Comparison of ENCODE assay signal across 16 cellular contexts in the genomic region with DNA sequence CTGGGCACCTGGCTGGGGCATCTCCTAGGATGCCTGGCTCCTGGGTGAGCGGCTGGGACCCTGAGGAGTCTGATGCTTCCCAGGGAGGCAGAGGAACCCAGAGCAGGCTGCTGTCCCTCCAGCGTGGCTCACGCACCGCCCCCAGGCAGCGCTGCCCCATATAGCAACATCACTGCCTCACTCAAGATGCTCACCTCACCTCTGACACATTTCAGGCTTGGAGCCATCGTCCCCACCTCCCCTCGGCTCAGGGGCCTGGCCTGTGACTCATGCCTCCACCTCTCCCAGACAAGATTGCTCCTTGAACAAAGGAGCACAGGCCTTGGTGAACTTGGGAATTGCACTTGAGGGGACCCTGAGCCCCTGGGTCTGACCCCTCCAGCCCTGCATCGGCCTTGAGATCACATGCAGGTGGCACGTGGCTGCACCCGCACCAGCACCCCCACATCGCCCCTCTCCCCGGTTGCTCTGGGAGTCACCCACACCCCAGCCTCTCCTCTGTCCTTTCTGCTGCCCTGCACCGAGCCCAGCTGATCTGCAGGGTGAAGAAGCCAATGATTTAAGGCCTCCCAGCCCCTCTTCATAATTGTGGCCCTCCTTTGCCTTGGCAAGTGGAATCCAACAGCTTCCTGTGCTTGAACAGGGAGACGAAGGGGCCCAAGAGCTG. TPM values are rescaled to one million over a fixed set of nuclear protein-coding genes. Genes with fewer than 3 reads are reported as not detected.
DNase-seq lines count a peak whose midpoint lies in the region; ATAC-seq and TF ChIP-seq lines count a peak whose summit lies in the region.
"Had no signal": no experiment of that assay in that cellular context is flagged by ENCODE, and none has a peak within 500 bp of the region (broad histone marks: within the 10 kb centered on the region; RNA-seq: fewer than 3 reads in every experiment).

No MANE protein-coding gene starts in this region.

- POLR2A ChIA-PET in activated CD8-positive, alpha-beta T cell treated with anti-CD3 and anti-CD28 coated beads for 36 hours (lab: Charles Lee), result no interaction called here

- peak; percentile 69 for ATAC-seq in esophagus mucosa
- no peak for ATAC-seq in GM18909 (IDR thresholded peaks at IDR 0.05; ENCODE audit: poor library complexity, unreplicated experiment)
- ATAC-seq in activated CD8-positive, alpha-beta T cell treated with anti-CD3 and anti-CD28 coated beads for 36 hours, result no peak
- ATAC-seq: activated CD8-positive, alpha-beta T cell treated with anti-CD3 and anti-CD28 coated beads, Interleukin-2, amount 10 ng/mL, durations not matched to agents 7 days and 5 days; left ventricle myocardium superior had no signal

- TF ChIP-seq CTCF in CD14-positive monocyte (IDR thresholded peaks at IDR 0.05) (no peak), neural crest cell (conservative IDR thresholded peaks at IDR 0.05) (no peak), glutamatergic neuron (IDR thresholded peaks at IDR 0.05; ENCODE audit: partially characterized antibody, unreplicated experiment) (no peak)
- no peak for TF ChIP-seq CTCF in activated CD8-positive, alpha-beta T cell treated with anti-CD3 and anti-CD28 coated beads for 36 hours (IDR thresholded peaks at IDR 0.05)

- peaks cover 0 to 13% (median 3%) of the 10 kb centered on the region in 7 donors for H3K9me3 Mint-ChIP-seq in CD14-positive monocyte
- peaks cover 5% of the 10 kb centered on the region for H3K9me3 Mint-ChIP-seq in neural crest cell
- peaks cover 18% of the 10 kb centered on the region for H3K9me3 Mint-ChIP-seq in activated CD8-positive, alpha-beta T cell treated with anti-CD3 and anti-CD28 coated beads for 36 hours
- peaks cover 5% of the 10 kb centered on the region for H3K9me3 Mint-ChIP-seq in glutamatergic neuron (ENCODE audit: unreplicated experiment)

- no peak for DNase-seq in CD14-positive monocyte (ENCODE audit: low spot score)
- peak; percentile 73 for DNase-seq in M059J (ENCODE audit: low read depth)
- DNase-seq in neural crest cell (ENCODE audit: low read depth, low spot score), result no peak
- DNase-seq in activated CD8-positive, alpha-beta T cell treated with anti-CD3 and anti-CD28 coated beads for 36 hours, result no peak
- DNase-seq in glutamatergic neuron, result no peak
- no peak for DNase-seq in ureter (ENCODE audit: low spot score)
- DNase-seq: activated CD8-positive, alpha-beta T cell treated with anti-CD3 and anti-CD28 coated beads, Interleukin-2, amount 10 ng/mL, durations not matched to agents 7 days and 5 days; activated effector memory CD4-positive, alpha-beta T cell treated with Interleukin-2 at 50 U/mL for 16 hours; DMS79; Kasumi-1; left ventricle myocardium superior; NCI-H187 treated with DMSO at 0.1 percent for 48 hours; NCI-H774; ovary had no signal

- peak overlapping the region in 6 of 7 donors; percentile 47 to 89 (median 68) for H3K27ac Mint-ChIP-seq in CD14-positive monocyte
- H3K27ac Mint-ChIP-seq in neural crest cell (ENCODE audit: unreplicated experiment), result peak overlapping the region; percentile 81
- H3K27ac Mint-ChIP-seq in activated CD8-positive, alpha-beta T cell treated with anti-CD3 and anti-CD28 coated beads for 36 hours, result no peak overlapping the region
- H3K27ac Mint-ChIP-seq in glutamatergic neuron (ENCODE audit: unreplicated experiment), result no peak overlapping the region
- H3K27ac Mint-ChIP-seq: activated CD8-positive, alpha-beta T cell treated with anti-CD3 and anti-CD28 coated beads, Interleukin-2, amount 10 ng/mL, durations not matched to agents 7 days and 5 days had no signal

- H3K36me3 Mint-ChIP-seq in CD14-positive monocyte (peaks cover 3 to 4% of the 10 kb centered on the region in 2 donors), neural crest cell (ENCODE audit: low read depth) (no peaks in the 10 kb centered on the region), glutamatergic neuron (ENCODE audit: unreplicated experiment) (peaks cover 5% of the 10 kb centered on the region)
- H3K36me3 Mint-ChIP-seq in activated CD8-positive, alpha-beta T cell treated with anti-CD3 and anti-CD28 coated beads for 36 hours (ENCODE audit: low read depth), result no peaks in the 10 kb centered on the region

- intact Hi-C loops in CD14-positive monocyte (cut with micrococcal nuclease), result no loop called here
- intact Hi-C loops in activated CD8-positive, alpha-beta T cell treated with anti-CD3 and anti-CD28 coated beads for 36 hours (cut with micrococcal nuclease), result no loop called here

- peaks cover 93% of the 10 kb centered on the region for H3K4me1 Mint-ChIP-seq in CD14-positive monocyte
- peaks cover 10% of the 10 kb centered on the region for H3K4me1 Mint-ChIP-seq in neural crest cell
- H3K4me1 Mint-ChIP-seq in activated CD8-positive, alpha-beta T cell treated with anti-CD3 and anti-CD28 coated beads for 36 hours (ENCODE audit: low read depth), result peaks cover 4% of the 10 kb centered on the region
- H3K4me1 Mint-ChIP-seq in glutamatergic neuron (ENCODE audit: low read depth, unreplicated experiment), result no peaks in the 10 kb centered on the region

- no peak overlapping the region for H3K4me3 Mint-ChIP-seq in CD14-positive monocyte
- no peak overlapping the region for H3K4me3 Mint-ChIP-seq in neural crest cell
- H3K4me3 Mint-ChIP-seq in activated CD8-positive, alpha-beta T cell treated with anti-CD3 and anti-CD28 coated beads for 36 hours, result no peak overlapping the region
- no peak overlapping the region for H3K4me3 Mint-ChIP-seq in glutamatergic neuron (ENCODE audit: unreplicated experiment)
- H3K4me3 Mint-ChIP-seq: activated CD8-positive, alpha-beta T cell treated with anti-CD3 and anti-CD28 coated beads, Interleukin-2, amount 10 ng/mL, durations not matched to agents 7 days and 5 days had no signal

- H3K27me3 Mint-ChIP-seq in CD14-positive monocyte (ENCODE audit: low read depth in 3 of 3), result peaks cover 0 to 4% (median 2%) of the 10 kb centered on the region in 3 donors
- peaks cover 9% of the 10 kb centered on the region for H3K27me3 Mint-ChIP-seq in neural crest cell (ENCODE audit: low read depth)
- peaks cover 21% of the 10 kb centered on the region for H3K27me3 Mint-ChIP-seq in activated CD8-positive, alpha-beta T cell treated with anti-CD3 and anti-CD28 coated beads for 36 hours
- peaks cover 3% of the 10 kb centered on the region for H3K27me3 Mint-ChIP-seq in glutamatergic neuron (ENCODE audit: unreplicated experiment)

- CTCF ChIA-PET in activated CD8-positive, alpha-beta T cell treated with anti-CD3 and anti-CD28 coated beads for 36 hours (lab: Charles Lee), result no interaction called here

RNA-seq across cellular contexts. Expression of a gene that starts 11.2 kb away (rescaled TPM):
- 10 to 100 TPM; 17.9 to 47.5 TPM for polyA plus RNA-seq in CD14-positive monocyte
- 0.05 TPM in 1 of 2 replicates, not detected in the other for total RNA-seq in M059J (2014; rRNA removed; shearing (Covaris generic))
- 18.3 TPM for total RNA-seq in esophagus mucosa
- 1.5 and 1.7 TPM in 2 replicates for total RNA-seq in neural crest cell
- under 1 TPM; 0.34 to 0.45 TPM for total RNA-seq in activated CD8-positive, alpha-beta T cell treated with anti-CD3 and anti-CD28 coated beads for 36 hours
- total RNA-seq in glutamatergic neuron (ENCODE audit: unreplicated experiment), result 0.66 TPM
- total RNA-seq in ureter, result 34.1 TPM

Comparison
In these comparisons a context has a peak if more than half of its experiments do, and no peak if none do; other contexts are left out.
1. H3K27ac Mint-ChIP-seq: peak in CD14-positive monocyte (6 of 7) and neural crest cell (single experiment); none in activated CD8-positive, alpha-beta T cell treated with anti-CD3 and anti-CD28 coated beads for 36 hours (single experiment) and glutamatergic neuron (single experiment).